9 cellular contexts compared by ENCODE assay signal in the genomic region with DNA sequence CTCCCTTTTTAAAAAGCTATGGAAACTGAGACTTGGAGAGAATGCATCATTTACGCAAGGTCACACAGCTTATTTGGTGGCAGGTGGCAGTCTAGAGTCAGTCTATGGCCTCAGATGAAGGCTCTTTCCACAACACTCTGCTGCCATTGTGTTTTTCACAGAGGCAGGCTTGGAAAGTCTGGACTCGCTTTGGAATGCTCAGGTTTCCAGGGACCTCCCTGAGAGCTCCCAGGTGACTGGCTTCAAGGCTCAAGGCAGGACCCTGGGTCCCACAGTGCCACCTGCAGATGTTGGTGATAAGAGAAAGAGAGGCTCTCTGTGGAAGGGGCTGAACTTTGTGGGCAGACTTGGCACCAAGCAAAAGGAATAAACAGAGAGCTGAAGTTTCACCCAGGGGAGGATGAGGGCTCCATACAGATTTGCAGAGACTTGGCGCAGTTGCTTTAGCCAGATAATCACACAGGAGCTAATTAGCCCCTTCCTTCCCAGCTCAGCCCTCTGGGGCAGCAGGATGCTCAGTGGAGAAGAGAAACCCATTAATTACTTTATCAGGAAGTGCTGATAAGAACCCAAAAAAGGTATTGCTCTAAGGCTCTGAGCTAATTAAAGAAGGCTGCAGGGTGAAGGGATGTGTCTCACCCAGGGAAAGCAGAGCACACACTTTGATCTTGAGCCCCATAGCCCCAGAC.
DNase-seq lines count a peak whose midpoint lies in the region; ATAC-seq and TF ChIP-seq lines count a peak whose summit lies in the region.
"Had no signal": no experiment of that assay in that cellular context is flagged by ENCODE, and none has a peak within 500 bp of the region (broad histone marks: within the 10 kb centered on the region; RNA-seq: fewer than 3 reads in every experiment).

No MANE protein-coding gene starts in this region.

- H3K9me3 ChIP-seq in BE2C: no peaks in the 10 kb centered on the region
- H3K9me3 ChIP-seq in RWPE2 (ENCODE audit: severe bottlenecking): no peaks in the 10 kb centered on the region

- H3K27me3 ChIP-seq in BE2C (no peaks in the 10 kb centered on the region), RWPE2 (ENCODE audit: insufficient read depth, poor library complexity, severe bottlenecking) (no peaks in the 10 kb centered on the region)

- intact Hi-C loops in left ventricle myocardium superior (cut with micrococcal nuclease): no loop called here

- no peak overlapping the region for H3K27ac ChIP-seq in RWPE2 (ENCODE audit: poor library complexity, severe bottlenecking)

- ATAC-seq in RWPE2 (ENCODE audit: low read depth) (no peak; the same call in 2 of the 3 replicates), left ventricle myocardium superior (peak; percentile 65), HG03175 (IDR thresholded peaks at IDR 0.05; ENCODE audit: unreplicated experiment) (no peak), GM18867 (IDR thresholded peaks at IDR 0.05; ENCODE audit: unreplicated experiment) (no peak)

- TF ChIP-seq CTCF in BE2C (IDR thresholded peaks at IDR 0.05; ENCODE audit: low read depth, low read length) (peak; percentile 49), GM12872 (IDR thresholded peaks at IDR 0.05; ENCODE audit: insufficient read depth, low read depth, low read length) (peak; percentile 24; the same call in 1 of the 3 replicates), RWPE2 (IDR thresholded peaks at IDR 0.05; ENCODE audit: poor library complexity, severe bottlenecking) (peak; percentile 5)

- peaks cover 5% of the 10 kb centered on the region for H3K4me1 ChIP-seq in BE2C
- no peaks in the 10 kb centered on the region for H3K4me1 ChIP-seq in RWPE2 (ENCODE audit: insufficient read depth, poor library complexity, severe bottlenecking)

- no peaks in the 10 kb centered on the region for H3K36me3 ChIP-seq in BE2C
- no peaks in the 10 kb centered on the region for H3K36me3 ChIP-seq in RWPE2 (ENCODE audit: low read depth)

- H3K4me3 ChIP-seq in BE2C (ENCODE audit: low read depth, low read length) (no peak overlapping the region), RWPE2 (ENCODE audit: severe bottlenecking) (no peak overlapping the region)

- DNase-seq in BE2C: no peak
- DNase-seq in RWPE2 (ENCODE audit: low spot score): no peak
- DNase-seq in left ventricle myocardium superior: no peak
- DNase-seq in amniotic stem cell (lab: John Stamatoyannopoulos, UW): no peak
- DNase-seq in cerebellar nuclear complex (lab: John Stamatoyannopoulos, UW): no peak
- DNase-seq: effector CD4-positive, alpha-beta T cell had no signal
